23 cellular contexts compared by ENCODE assay signal in genomic region chr22:19520007-19520406, GRCh38. TPM values are rescaled to one million over a fixed set of nuclear protein-coding genes. Genes with fewer than 3 reads are reported as not detected.
"Had no signal": no experiment of that assay in that cellular context is flagged by ENCODE, and none has a peak within 500 bp of the region (broad histone marks: within the 10 kb centered on the region; RNA-seq: fewer than 3 reads in every experiment).

No MANE protein-coding gene starts in this region.

- H3K9me3 ChIP-seq: pancreas, sigmoid colon, spleen, thyroid gland had no signal

- H3K9me3 Mint-ChIP-seq: activated naive CD4-positive, alpha-beta T cell treated with anti-CD3 and anti-CD28 coated beads, Interleukin-2, amount 10 ng/mL, durations not matched to agents 7 days and 5 days; activated naive CD8-positive, alpha-beta T cell treated with anti-CD3 and anti-CD28 coated beads, Interleukin-2, amount 50 U/mL, for 24 hours; activated T-helper 2 cell treated with anti-CD3 and anti-CD28 coated beads, Interferon-gamma antibody, Interleukin-2, Interleukin-4, amounts not matched to agents 10 μg/mL and 5 μg/mL and 100 μg/mL, durations not matched to agents 14 hours and 24 hours and 36 hours; brain; dendritic cell treated with granulocyte-macrophage colony-stimulating factor and Interleukin-4, amounts not matched to agents 40 ng/mL and 50 ng/mL, for 4 days; naive thymus-derived CD8-positive, alpha-beta T cell had no signal

- ATAC-seq: activated CD8-positive, alpha-beta memory T cell treated with anti-CD3 and anti-CD28 coated beads, Interleukin-2, amount 10 ng/mL, durations not matched to agents 7 days and 5 days; activated naive CD8-positive, alpha-beta T cell treated with anti-CD3 and anti-CD28 coated beads, Interleukin-2, amount 50 U/mL, for 24 hours; left ventricle myocardium superior; naive thymus-derived CD8-positive, alpha-beta T cell; pancreas had no signal

- H3K27me3 ChIP-seq: thyroid gland had no signal

- H3K36me3 ChIP-seq: pancreas, sigmoid colon, thyroid gland had no signal

- H3K36me3 Mint-ChIP-seq: brain; naive thymus-derived CD8-positive, alpha-beta T cell had no signal

- H3K27ac ChIP-seq: pancreas, sigmoid colon, spleen, thyroid gland, WERI-Rb-1 had no signal

- H3K4me3 Mint-ChIP-seq: activated CD8-positive, alpha-beta memory T cell treated with anti-CD3 and anti-CD28 coated beads, Interleukin-2, amount 10 ng/mL, durations not matched to agents 7 days and 5 days; activated naive CD4-positive, alpha-beta T cell treated with anti-CD3 and anti-CD28 coated beads, Interleukin-2, amount 10 ng/mL, durations not matched to agents 7 days and 5 days; activated naive CD8-positive, alpha-beta T cell treated with anti-CD3 and anti-CD28 coated beads, Interleukin-2, amount 50 U/mL, for 24 hours; brain; dendritic cell treated with granulocyte-macrophage colony-stimulating factor and Interleukin-4, amounts not matched to agents 40 ng/mL and 50 ng/mL, for 4 days; naive thymus-derived CD8-positive, alpha-beta T cell had no signal

- H3K27ac Mint-ChIP-seq: activated CD8-positive, alpha-beta memory T cell treated with anti-CD3 and anti-CD28 coated beads, Interleukin-2, amount 10 ng/mL, durations not matched to agents 7 days and 5 days; activated naive CD4-positive, alpha-beta T cell treated with anti-CD3 and anti-CD28 coated beads, Interleukin-2, amount 10 ng/mL, durations not matched to agents 7 days and 5 days; activated naive CD8-positive, alpha-beta T cell treated with anti-CD3 and anti-CD28 coated beads, Interleukin-2, amount 50 U/mL, for 24 hours; activated T-helper 2 cell treated with anti-CD3 and anti-CD28 coated beads, Interferon-gamma antibody, Interleukin-2, Interleukin-4, amounts not matched to agents 10 μg/mL and 5 μg/mL and 100 μg/mL, durations not matched to agents 14 hours and 24 hours and 36 hours; dendritic cell treated with granulocyte-macrophage colony-stimulating factor and Interleukin-4, amounts not matched to agents 40 ng/mL and 50 ng/mL, for 4 days had no signal

- H3K4me3 ChIP-seq: pancreas, sigmoid colon, thyroid gland had no signal

- DNase-seq: activated CD4-positive, alpha-beta T cell treated with anti-CD3 and anti-CD28 coated beads for 1 hour; activated CD4-positive, alpha-beta T cell treated with anti-CD3 and anti-CD28 coated beads, Interleukin-2, amount 50 U/mL, for 4 hours; activated CD8-positive, alpha-beta memory T cell treated with anti-CD3 and anti-CD28 coated beads, Interleukin-2, amount 10 ng/mL, durations not matched to agents 7 days and 5 days; activated naive CD4-positive, alpha-beta T cell treated with anti-CD3 and anti-CD28 coated beads, Interleukin-2, amount 10 ng/mL, durations not matched to agents 7 days and 5 days; activated naive CD8-positive, alpha-beta T cell treated with anti-CD3 and anti-CD28 coated beads, Interleukin-2, amount 50 U/mL, for 24 hours; anterior cingulate cortex; cerebellar nuclear complex; foreskin melanocyte; left ventricle myocardium superior; mesenchymal stem cell; naive thymus-derived CD8-positive, alpha-beta T cell; pancreas; sigmoid colon; spleen; stimulated activated naive CD4-positive, alpha-beta T cell; T-helper 2 cell; thyroid gland; WERI-Rb-1 had no signal

RNA-seq across cellular contexts. Expression of gene CLDN5, which starts 4.2 kb away (rescaled TPM):
- total RNA-seq: activated CD8-positive, alpha-beta memory T cell treated with anti-CD3 and anti-CD28 coated beads, Interleukin-2, amount 10 ng/mL, durations not matched to agents 7 days and 5 days; naive thymus-derived CD8-positive, alpha-beta T cell; SK-MEL-5 had no signal
- polyA plus RNA-seq: fibroblast of lung had no signal
